8 cellular contexts compared by ENCODE assay signal in the genomic region with DNA sequence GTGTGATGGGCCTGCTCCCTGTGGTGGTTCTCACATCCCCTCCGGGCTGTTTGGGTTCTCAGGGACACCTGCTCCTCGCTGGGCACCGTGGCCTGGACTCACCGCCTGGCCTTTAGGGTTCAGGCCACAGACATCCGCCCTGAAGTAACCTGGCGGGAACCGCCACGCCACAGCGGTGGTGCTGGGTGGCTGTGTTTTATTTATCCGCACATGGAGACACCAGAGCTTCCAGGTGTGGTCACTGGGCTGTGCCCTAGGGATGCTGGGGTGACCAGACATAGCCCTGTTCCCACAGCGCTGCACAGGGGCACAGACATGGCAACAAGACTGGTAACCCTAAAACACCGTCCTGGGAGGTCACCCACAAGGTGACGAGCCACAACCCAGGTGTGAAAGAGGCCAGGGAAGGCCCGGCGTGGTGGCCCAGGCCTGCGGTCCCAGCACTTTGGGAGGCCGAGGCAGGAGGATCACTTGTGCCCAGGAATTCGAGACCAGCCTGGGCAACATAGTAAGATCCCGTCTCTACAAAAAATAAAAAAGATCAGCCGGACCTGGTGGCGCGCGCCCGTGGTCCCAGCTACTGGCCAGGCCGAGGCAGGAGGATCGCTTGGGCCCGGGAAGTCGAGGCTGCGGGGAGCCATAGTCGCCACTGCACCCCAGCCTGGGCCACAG. TPM values are rescaled to one million over a fixed set of nuclear protein-coding genes. Genes with fewer than 3 reads are reported as not detected.
DNase-seq lines count a peak whose midpoint lies in the region; ATAC-seq and TF ChIP-seq lines count a peak whose summit lies in the region.

No MANE protein-coding gene starts in this region.

- peaks cover 69% of the 10 kb centered on the region for H3K27me3 ChIP-seq in HUES6 (ENCODE audit: control insufficient read depth, insufficient read depth, low read length)

- peaks cover 37% of the 10 kb centered on the region for H3K4me1 ChIP-seq in HUES6 (ENCODE audit: control insufficient read depth, insufficient read depth, low read length)

- no peak overlapping the region for H3K9ac ChIP-seq in HUES6 (ENCODE audit: low read length)

- H3K4me3 ChIP-seq in HUES6 (ENCODE audit: low read depth, low read length): peak overlapping the region; percentile 49

- no peaks in the 10 kb centered on the region for H3K27me3 Mint-ChIP-seq in chondrocyte (ENCODE audit: low read depth)
- H3K27me3 Mint-ChIP-seq in naive B cell: peaks cover 0 to 15% (median 14%) of the 10 kb centered on the region in 3 donors

- TF ChIP-seq CTCF in 22Rv1 (IDR thresholded peaks at IDR 0.05): no peak
- no peak for TF ChIP-seq CTCF in chondrocyte (IDR thresholded peaks at IDR 0.05)
- no peak for TF ChIP-seq CTCF in GM13976 (IDR thresholded peaks at IDR 0.05; ENCODE audit: borderline replicate concordance, control extremely low read depth, extremely low read depth, insufficient read depth, missing control alignments)

- H3K27ac Mint-ChIP-seq in chondrocyte (ENCODE audit: unreplicated experiment): no peak overlapping the region
- H3K27ac Mint-ChIP-seq in naive B cell: peak overlapping the region in 1 of 6 donors; percentile 62

- ATAC-seq in naive B cell (ENCODE audit: low read depth in 2 of 2): no peak
- ATAC-seq in GM19452 (IDR thresholded peaks at IDR 0.05; ENCODE audit: unreplicated experiment): no peak

- H3K27ac ChIP-seq in 22Rv1: peak overlapping the region; percentile 84
- no peak overlapping the region for H3K27ac ChIP-seq in HUES6 (ENCODE audit: low read depth, low read length)

- in situ Hi-C loops in GM13976 (cut with MboI; ENCODE audit: low sequenced_read_pairs, unreplicated experiment) (no loop called here), G401 (cut with HindIII; ENCODE audit: low sequenced_read_pairs) (no loop called here)

- peaks cover 26% of the 10 kb centered on the region for H3K4me1 Mint-ChIP-seq in chondrocyte (ENCODE audit: low read depth)
- peaks cover 18 to 29% (median 20%) of the 10 kb centered on the region in 3 donors for H3K4me1 Mint-ChIP-seq in naive B cell

- no peaks in the 10 kb centered on the region for H3K36me3 ChIP-seq in HUES6 (ENCODE audit: control insufficient read depth, insufficient read depth, low read length)

- H3K36me3 Mint-ChIP-seq in chondrocyte (ENCODE audit: low read depth) (no peaks in the 10 kb centered on the region), naive B cell (no peaks in the 10 kb centered on the region)

- H3K4me3 Mint-ChIP-seq in chondrocyte (ENCODE audit: unreplicated experiment) (peak overlapping the region; percentile 49), naive B cell (peak overlapping the region; percentile 60 to 82 (median 68))

- DNase-seq in chondrocyte (ENCODE audit: low spot score) (peak; percentile 68), naive B cell (no peak), GM13976 (ENCODE audit: low spot score) (no peak), G401 (ENCODE audit: low spot score) (no peak), amniotic stem cell (lab: John Stamatoyannopoulos, UW) (no peak)

- no peaks in the 10 kb centered on the region for H3K9me3 ChIP-seq in HUES6 (ENCODE audit: control insufficient read depth, insufficient read depth, low read depth, low read length)

- H3K9me3 Mint-ChIP-seq in chondrocyte (ENCODE audit: low read depth): no peaks in the 10 kb centered on the region
- no peaks in the 10 kb centered on the region for H3K9me3 Mint-ChIP-seq in naive B cell

RNA-seq across cellular contexts. Expression of a gene that starts 0.6 kb away (rescaled TPM):
- 0.99 to 5.4 TPM (median 5.1 TPM) in 3 replicates for total RNA-seq in chondrocyte
- polyA plus RNA-seq in naive B cell (ENCODE audit: low read depth in 6 of 6): 10 to 100 TPM in 1 of 6 donors, 1 to 10 TPM in 5; 1.8 to 10.5 (median 4.5) TPM
- 31.6 and 32.7 TPM in 2 replicates for total RNA-seq in G401 (2014; rRNA removed; shearing (Covaris generic))

RNA-seq across cellular contexts. Expression of a gene that starts 12.3 kb away (rescaled TPM):
- 27.6 to 32.1 TPM (median 29.1 TPM) in 3 replicates for total RNA-seq in chondrocyte
- polyA plus RNA-seq in naive B cell (ENCODE audit: low read depth in 6 of 6): 10 to 100 TPM; 26.3 to 40.9 (median 34.5) TPM
- 65.7 and 94.9 TPM in 2 replicates for total RNA-seq in G401 (2014; rRNA removed; shearing (Covaris generic))

RNA-seq across cellular contexts. Expression of a gene that starts 24.6 kb away (rescaled TPM):
- total RNA-seq in chondrocyte: 141 to 143 TPM (median 141 TPM) in 3 replicates
- 100 to 1,000 TPM; 192 to 253 (median 220) TPM for polyA plus RNA-seq in naive B cell (ENCODE audit: low read depth in 6 of 6)
- total RNA-seq in G401 (2014; rRNA removed; shearing (Covaris generic)): 170 and 209 TPM in 2 replicates
